In the genomic region with DNA sequence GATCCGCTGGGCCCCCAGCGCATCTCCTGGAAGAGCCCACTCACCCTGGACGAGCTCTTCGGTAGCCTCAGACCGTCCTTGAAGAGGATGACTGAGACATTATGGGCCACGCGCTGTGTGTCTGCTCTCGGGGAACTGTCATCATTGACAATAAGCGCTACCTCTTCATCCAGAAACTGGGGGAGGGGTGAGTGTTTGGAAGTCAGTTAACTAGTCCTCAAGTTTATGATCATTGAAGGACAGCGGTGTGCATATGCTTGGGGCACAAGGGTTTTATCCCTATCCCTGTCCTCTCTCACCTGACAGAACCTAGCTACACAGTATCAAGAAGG, we compare ENCODE assay signal across 8 cellular contexts. TPM values are rescaled to one million over a fixed set of nuclear protein-coding genes. Genes with fewer than 3 reads are reported as not detected.
A peak's percentile ranks its signal among the peaks of the same experiment; 100 is the strongest.
DNase-seq lines count a peak whose midpoint lies in the region; ATAC-seq and TF ChIP-seq lines count a peak whose summit lies in the region.

No MANE protein-coding gene starts in this region.

- no peaks in the 10 kb centered on the region for H3K9me3 Mint-ChIP-seq in natural killer cell treated with Interleukin-12 subunit alpha and Interleukin-12 subunit beta and Interleukin-15 and Interleukin-18, amount 100 ng/mL, for 72 hours

- no peaks in the 10 kb centered on the region for H3K27me3 Mint-ChIP-seq in natural killer cell treated with Interleukin-12 subunit alpha and Interleukin-12 subunit beta and Interleukin-15 and Interleukin-18, amount 100 ng/mL, for 72 hours

- peak overlapping the region; percentile 86 to 94 (median 90) for H3K9ac ChIP-seq in BLaER1 treated with 17β-estradiol and CSF1 and Interleukin-3, amounts not matched to agents 10 nM and 100 nM
- peak overlapping the region; percentile 91 for H3K9ac ChIP-seq in Loucy (ENCODE audit: low read depth, low read length, poor library complexity, severe bottlenecking)

- H3K36me3 ChIP-seq in BLaER1 treated with 17β-estradiol and CSF1 and Interleukin-3, amounts not matched to agents 10 nM and 100 nM: peaks cover 0 to 30% (median 7%) of the 10 kb centered on the region in 11 experiments; a peak in 9 of 22 replicates
- no peaks in the 10 kb centered on the region for H3K36me3 ChIP-seq in Loucy (ENCODE audit: insufficient read depth, low read length)

- H3F3A ChIP-seq in Loucy (ENCODE audit: low read depth): no peaks in the 10 kb centered on the region

- H2AFZ ChIP-seq in Loucy (ENCODE audit: low read length): no peak overlapping the region

- H3K36me3 Mint-ChIP-seq in natural killer cell treated with Interleukin-12 subunit alpha and Interleukin-12 subunit beta and Interleukin-15 and Interleukin-18, amount 100 ng/mL, for 72 hours: peaks cover 7% of the 10 kb centered on the region

- peak overlapping the region; percentile 96 for H3K4me3 Mint-ChIP-seq in natural killer cell treated with Interleukin-12 subunit alpha and Interleukin-12 subunit beta and Interleukin-15 and Interleukin-18, amount 100 ng/mL, for 72 hours

- H3K4me3 ChIP-seq in BLaER1 treated with 17β-estradiol and CSF1 and Interleukin-3, amounts not matched to agents 10 nM and 100 nM: peak overlapping the region; percentile 73 to 93 (median 83)
- H3K4me3 ChIP-seq in Loucy (ENCODE audit: low read length, poor library complexity, severe bottlenecking): peak overlapping the region; percentile 95
- peak overlapping the region; percentile 67 to 100 (median 90) for H3K4me3 ChIP-seq in dorsolateral prefrontal cortex

- peaks cover 15% of the 10 kb centered on the region for H3K79me2 ChIP-seq in Loucy (ENCODE audit: insufficient read depth, low read length)

- H3K9me3 ChIP-seq in BLaER1 treated with 17β-estradiol and CSF1 and Interleukin-3, amounts not matched to agents 10 nM and 100 nM (replicated peaks in 1 of 11): no peaks in the 10 kb centered on the region
- H3K9me3 ChIP-seq in Loucy (ENCODE audit: insufficient read depth, low read depth, low read length): no peaks in the 10 kb centered on the region

- intact Hi-C loops in dorsolateral prefrontal cortex (cut with DNase I): loop anchor here in 1 of 2 donors (10.0 kb wide), 1 partner anchor 139 kb away; a partner anchor contains a TSS

- no peaks in the 10 kb centered on the region for H3K27me3 ChIP-seq in BLaER1 treated with 17β-estradiol and CSF1 and Interleukin-3, amounts not matched to agents 10 nM and 100 nM
- H3K27me3 ChIP-seq in Loucy (ENCODE audit: insufficient read depth, low read length, poor library complexity, severe bottlenecking): no peaks in the 10 kb centered on the region
- no peaks in the 10 kb centered on the region for H3K27me3 ChIP-seq in dorsolateral prefrontal cortex

- DNase-seq in dorsolateral prefrontal cortex (no peak), H4 (ENCODE audit: low spot score) (no peak)
- no peak for DNase-seq in natural killer cell treated with Interleukin-12 subunit alpha and Interleukin-12 subunit beta and Interleukin-15 and Interleukin-18, amount 100 ng/mL, for 72 hours (ENCODE audit: low spot score)

- H3K4me2 ChIP-seq in BLaER1 treated with 17β-estradiol and CSF1 and Interleukin-3, amounts not matched to agents 10 nM and 100 nM: peak overlapping the region; percentile 91 to 100 (median 99)
- peak overlapping the region; percentile 78 for H3K4me2 ChIP-seq in Loucy (ENCODE audit: low read depth, low read length, poor library complexity, severe bottlenecking)

- H3K27ac ChIP-seq in BLaER1 treated with 17β-estradiol and CSF1 and Interleukin-3, amounts not matched to agents 10 nM and 100 nM: peak overlapping the region; percentile 83 to 95 (median 91)
- peak overlapping the region in 58 of 59 donors; percentile 12 to 99 (median 92) for H3K27ac ChIP-seq in dorsolateral prefrontal cortex

- H3K27ac Mint-ChIP-seq in natural killer cell treated with Interleukin-12 subunit alpha and Interleukin-12 subunit beta and Interleukin-15 and Interleukin-18, amount 100 ng/mL, for 72 hours: peak overlapping the region; percentile 92 to 94

- H3K4me1 Mint-ChIP-seq in natural killer cell treated with Interleukin-12 subunit alpha and Interleukin-12 subunit beta and Interleukin-15 and Interleukin-18, amount 100 ng/mL, for 72 hours (ENCODE audit: low read depth in 2 of 2): peaks cover 57 to 58% of the 10 kb centered on the region in 2 donors

- no peak for TF ChIP-seq CTCF in Loucy (conservative IDR thresholded peaks at IDR 0.05; ENCODE audit: low read length)
- TF ChIP-seq CTCF in dorsolateral prefrontal cortex (IDR thresholded peaks at IDR 0.05 in 54 of 56, conservative IDR thresholded peaks at IDR 0.05 in 2 of 56; ENCODE audit: low read depth in 1 of 56, partially characterized antibody in 56 of 56): no peak

- H3K9me2 ChIP-seq in Loucy (replicated peaks; ENCODE audit: low read depth, low read length): no peaks in the 10 kb centered on the region

- H3K4me1 ChIP-seq in BLaER1 treated with 17β-estradiol and CSF1 and Interleukin-3, amounts not matched to agents 10 nM and 100 nM: peaks cover 61 to 64% (median 63%) of the 10 kb centered on the region in 10 experiments
- H3K4me1 ChIP-seq in Loucy (ENCODE audit: insufficient read depth, low read length, poor library complexity, severe bottlenecking): peaks cover 55% of the 10 kb centered on the region

- ATAC-seq in natural killer cell treated with Interleukin-12 subunit alpha and Interleukin-12 subunit beta and Interleukin-15 and Interleukin-18, amount 100 ng/mL, for 72 hours: no peak
- no peak for ATAC-seq in GM19397 (IDR thresholded peaks at IDR 0.05; ENCODE audit: unreplicated experiment)
- ATAC-seq in GM19023 (IDR thresholded peaks at IDR 0.05; ENCODE audit: unreplicated experiment): no peak
- no peak for ATAC-seq in HG03442 (IDR thresholded peaks at IDR 0.05; ENCODE audit: unreplicated experiment)

- peaks cover 0 to 15% (median 0%) of the 10 kb centered on the region in 11 experiments; a peak in 2 of 22 replicates for H4K20me1 ChIP-seq in BLaER1 treated with 17β-estradiol and CSF1 and Interleukin-3, amounts not matched to agents 10 nM and 100 nM
- peaks cover 27% of the 10 kb centered on the region for H4K20me1 ChIP-seq in Loucy (ENCODE audit: insufficient read depth, low read length, poor library complexity, severe bottlenecking)

RNA-seq across cellular contexts. Expression of a gene that starts 0.6 kb away (rescaled TPM):
- 10 to 100 TPM; 12.1 to 36.1 (median 21.5) TPM for total RNA-seq in dorsolateral prefrontal cortex
- total RNA-seq in natural killer cell treated with Interleukin-12 subunit alpha and Interleukin-12 subunit beta and Interleukin-15 and Interleukin-18, amount 100 ng/mL, for 72 hours: 10 to 100 TPM; 26.8 to 27.8 TPM
- total RNA-seq in H4 (2014; rRNA removed; shearing (Covaris generic)): 32.8 and 42.1 TPM in 2 replicates

RNA-seq across cellular contexts. Expression of a gene that starts 0.6 kb away (rescaled TPM):
- 10 to 100 TPM in 1 of 120 experiments, 1 to 10 TPM in 119; 2.9 to 10.5 (median 5.6) TPM for total RNA-seq in dorsolateral prefrontal cortex
- 1 to 10 TPM; 3.5 to 3.6 TPM for total RNA-seq in natural killer cell treated with Interleukin-12 subunit alpha and Interleukin-12 subunit beta and Interleukin-15 and Interleukin-18, amount 100 ng/mL, for 72 hours
- 5.7 and 7.6 TPM in 2 replicates for total RNA-seq in H4 (2014; rRNA removed; shearing (Covaris generic))

RNA-seq across cellular contexts. Expression of a gene that starts 7.2 kb away (rescaled TPM):
- total RNA-seq in dorsolateral prefrontal cortex: under 1 TPM in 7 of 120 experiments, not detected in 113; 0.36 to 0.56 (median 0.42) TPM
- total RNA-seq in natural killer cell treated with Interleukin-12 subunit alpha and Interleukin-12 subunit beta and Interleukin-15 and Interleukin-18, amount 100 ng/mL, for 72 hours: not detected
- total RNA-seq in H4 (2014; rRNA removed; shearing (Covaris generic)): not detected in 2 replicates

RNA-seq across cellular contexts. Expression of a gene that starts 7.9 kb away (rescaled TPM):
- total RNA-seq in dorsolateral prefrontal cortex: 100 to 1,000 TPM in 118 of 120 experiments, 10 to 100 TPM in 2; 85.5 to 377 (median 243) TPM
- total RNA-seq in natural killer cell treated with Interleukin-12 subunit alpha and Interleukin-12 subunit beta and Interleukin-15 and Interleukin-18, amount 100 ng/mL, for 72 hours: 100 to 1,000 TPM; 159 to 161 TPM
- total RNA-seq in H4 (2014; rRNA removed; shearing (Covaris generic)): 6.2 and 9.3 TPM in 2 replicates

RNA-seq across cellular contexts. Expression of a gene that starts 16.3 kb away (rescaled TPM):
- total RNA-seq in dorsolateral prefrontal cortex: 100 to 1,000 TPM in 8 of 120 experiments, 10 to 100 TPM in 112; 34.9 to 110 (median 67.6) TPM
- total RNA-seq in natural killer cell treated with Interleukin-12 subunit alpha and Interleukin-12 subunit beta and Interleukin-15 and Interleukin-18, amount 100 ng/mL, for 72 hours: 10 to 100 TPM; 82.5 to 87.6 TPM
- 9.2 and 17.2 TPM in 2 replicates for total RNA-seq in H4 (2014; rRNA removed; shearing (Covaris generic))
